Comparison of ENCODE assay signal across 8 cellular contexts in the genomic region with DNA sequence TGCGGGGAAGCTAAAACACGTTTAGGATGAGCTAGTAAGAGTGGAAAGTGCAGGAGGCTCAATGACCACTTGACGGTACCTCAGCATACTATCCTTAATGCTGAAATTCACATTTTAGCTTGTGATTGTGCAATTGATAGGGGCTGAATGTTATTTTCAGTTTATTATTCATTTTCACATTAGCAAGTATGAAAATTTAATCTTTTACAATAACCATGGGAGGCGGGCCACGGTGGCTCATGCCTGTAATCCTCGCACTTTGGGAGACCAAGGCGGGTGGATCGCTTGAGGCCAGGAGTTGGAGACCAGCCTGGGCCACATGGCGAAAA. TPM values are rescaled to one million over a fixed set of nuclear protein-coding genes. Genes with fewer than 3 reads are reported as not detected.
DNase-seq lines count a peak whose midpoint lies in the region; ATAC-seq and TF ChIP-seq lines count a peak whose summit lies in the region.

No MANE protein-coding gene starts in this region.

- H3K9me3 ChIP-seq in heart left ventricle (no peaks in the 10 kb centered on the region), mesenchymal stem cell (ENCODE audit: control insufficient read depth, low read length) (no peaks in the 10 kb centered on the region)

- peak overlapping the region; percentile 84 for H2AFZ ChIP-seq in mesenchymal stem cell (ENCODE audit: low read depth, low read length)

- in situ Hi-C loops in astrocyte of the spinal cord (cut with HindIII; ENCODE audit: low sequenced_read_pairs), result no loop called here

- H3K14ac ChIP-seq in mesenchymal stem cell (ENCODE audit: low read length in 2 of 2), result no peak overlapping the region

- peak overlapping the region; percentile 48 to 86 (median 78) for H3K4me3 ChIP-seq in heart left ventricle
- H3K4me3 ChIP-seq in astrocyte of the spinal cord (ENCODE audit: low read depth, low read length), result peak overlapping the region; percentile 72
- H3K4me3 ChIP-seq in mesenchymal stem cell (ENCODE audit: insufficient read depth in 1 of 2, low read depth in 1 of 2, low read length in 2 of 2), result peak overlapping the region; percentile 56 to 94

- H2BK12ac ChIP-seq in mesenchymal stem cell (ENCODE audit: low read length in 2 of 2), result no peak overlapping the region

- no peak for TF ChIP-seq POLR2A in heart left ventricle (IDR thresholded peaks at IDR 0.05)

- H3K4me1 ChIP-seq in heart left ventricle (peaks cover 0 to 14% (median 2%) of the 10 kb centered on the region in 12 donors), mesenchymal stem cell (ENCODE audit: control insufficient read depth, insufficient read depth, low read depth, low read length) (peaks cover 2% of the 10 kb centered on the region)

- peak overlapping the region; percentile 20 for H3K4me2 ChIP-seq in mesenchymal stem cell (ENCODE audit: low read length, poor library complexity, severe bottlenecking)

- H3K4ac ChIP-seq in mesenchymal stem cell (ENCODE audit: low read depth in 1 of 2, low read length in 2 of 2), result no peak overlapping the region

- no peak overlapping the region for H2BK5ac ChIP-seq in mesenchymal stem cell (ENCODE audit: low read depth, low read length, poor library complexity, severe bottlenecking)

- H3K27me3 ChIP-seq in heart left ventricle (peaks cover 0 to 8% (median 0%) of the 10 kb centered on the region in 9 donors), mesenchymal stem cell (ENCODE audit: control insufficient read depth in 1 of 2, insufficient read depth in 1 of 2, low read length in 2 of 2) (no peaks in the 10 kb centered on the region)

- no peak overlapping the region for H2AK5ac ChIP-seq in mesenchymal stem cell (ENCODE audit: low read length, severe bottlenecking)

- no peak overlapping the region for H2BK120ac ChIP-seq in mesenchymal stem cell (ENCODE audit: low read depth, low read length)

- H4K8ac ChIP-seq in mesenchymal stem cell (ENCODE audit: low read length), result peak overlapping the region; percentile 41

- H3K27ac ChIP-seq in heart left ventricle (peak overlapping the region in 2 of 12 donors; percentile 38 to 81), mesenchymal stem cell (ENCODE audit: low read length, poor library complexity, severe bottlenecking) (no peak overlapping the region)

- peak overlapping the region; percentile 90 for H3K9ac ChIP-seq in mesenchymal stem cell (ENCODE audit: low read length)

- ATAC-seq in heart left ventricle, result peak in 1 of 4 donors; percentile 63
- ATAC-seq in HG02798 (IDR thresholded peaks at IDR 0.05; ENCODE audit: poor library complexity, unreplicated experiment), result no peak

- H2BK15ac ChIP-seq in mesenchymal stem cell (ENCODE audit: low read depth, poor library complexity, severe bottlenecking), result no peak overlapping the region

- peak overlapping the region in 1 of 2 experiments; percentile 37 for H3K18ac ChIP-seq in mesenchymal stem cell (ENCODE audit: low read depth in 1 of 2, low read length in 2 of 2)

- intact Hi-C loops in heart left ventricle (cut with DNase I) (loop anchor here in 1 of 10 donors (2.0 kb wide), 1 partner anchor 21 kb away; a partner anchor contains a TSS), cardiac septum (cut with DNase I) (no loop called here)

- no peak for TF ChIP-seq CTCF in heart left ventricle (IDR thresholded peaks at IDR 0.05)
- TF ChIP-seq CTCF in astrocyte of the spinal cord (IDR thresholded peaks at IDR 0.05; ENCODE audit: low read depth, low read length), result no peak

- H3K23ac ChIP-seq in mesenchymal stem cell (ENCODE audit: low read length in 2 of 2), result no peak overlapping the region

- H4K91ac ChIP-seq in mesenchymal stem cell (ENCODE audit: low read length), result no peak overlapping the region

- H3K79me1 ChIP-seq in mesenchymal stem cell (replicated peaks; ENCODE audit: low read length, poor library complexity, severe bottlenecking), result no peaks in the 10 kb centered on the region

- H3K36me3 ChIP-seq in heart left ventricle, result no peaks in the 10 kb centered on the region
- no peaks in the 10 kb centered on the region for H3K36me3 ChIP-seq in mesenchymal stem cell (ENCODE audit: control insufficient read depth in 1 of 2, insufficient read depth in 2 of 2, low read depth in 1 of 2, low read length in 2 of 2)

- 44 to 51% (median 50%) methylated on average over 9 of the region's 9 CpGs for WGBS in heart left ventricle, 4 donors
- 57% methylated on average over 8 of the region's 9 CpGs for WGBS in mesenchymal stem cell

- DNase-seq in heart left ventricle (no peak), cardiac septum (ENCODE audit: low spot score) (no peak), astrocyte of the spinal cord (ENCODE audit: low read depth, low spot score) (no peak), mesenchymal stem cell (no peak), HuH-7 (ENCODE audit: low spot score) (no peak)
- DNase-seq in stimulated activated CD4-positive, alpha-beta T cell treated with anti-CD3 and anti-CD28 coated beads, Interleukin-4, amount 100 ng/mL, for 24 hours, result no peak
- DNase-seq in activated CD4-positive, alpha-beta T cell treated with anti-CD3 and anti-CD28 coated beads, Interleukin-2, amount 50 U/mL, for 1 hour, result no peak

RNA-seq across cellular contexts. Expression of a gene that starts 22.1 kb away (rescaled TPM):
- total RNA-seq in heart left ventricle, result 10 to 100 TPM in 1 of 9 donors, 1 to 10 TPM in 6, under 1 TPM in 2; 0.83 to 30.7 (median 1.5) TPM
- polyA plus RNA-seq in heart left ventricle, result under 1 TPM; 0.08 to 0.62 TPM
- total RNA-seq in cardiac septum, result 0.57 TPM
- polyA plus RNA-seq in mesenchymal stem cell (2013, experiment 1 of 2), result 18.8 TPM
- polyA plus RNA-seq in mesenchymal stem cell (2013, experiment 2 of 2), result 18.2 TPM
